9 cellular contexts compared by ENCODE assay signal in the genomic region with DNA sequence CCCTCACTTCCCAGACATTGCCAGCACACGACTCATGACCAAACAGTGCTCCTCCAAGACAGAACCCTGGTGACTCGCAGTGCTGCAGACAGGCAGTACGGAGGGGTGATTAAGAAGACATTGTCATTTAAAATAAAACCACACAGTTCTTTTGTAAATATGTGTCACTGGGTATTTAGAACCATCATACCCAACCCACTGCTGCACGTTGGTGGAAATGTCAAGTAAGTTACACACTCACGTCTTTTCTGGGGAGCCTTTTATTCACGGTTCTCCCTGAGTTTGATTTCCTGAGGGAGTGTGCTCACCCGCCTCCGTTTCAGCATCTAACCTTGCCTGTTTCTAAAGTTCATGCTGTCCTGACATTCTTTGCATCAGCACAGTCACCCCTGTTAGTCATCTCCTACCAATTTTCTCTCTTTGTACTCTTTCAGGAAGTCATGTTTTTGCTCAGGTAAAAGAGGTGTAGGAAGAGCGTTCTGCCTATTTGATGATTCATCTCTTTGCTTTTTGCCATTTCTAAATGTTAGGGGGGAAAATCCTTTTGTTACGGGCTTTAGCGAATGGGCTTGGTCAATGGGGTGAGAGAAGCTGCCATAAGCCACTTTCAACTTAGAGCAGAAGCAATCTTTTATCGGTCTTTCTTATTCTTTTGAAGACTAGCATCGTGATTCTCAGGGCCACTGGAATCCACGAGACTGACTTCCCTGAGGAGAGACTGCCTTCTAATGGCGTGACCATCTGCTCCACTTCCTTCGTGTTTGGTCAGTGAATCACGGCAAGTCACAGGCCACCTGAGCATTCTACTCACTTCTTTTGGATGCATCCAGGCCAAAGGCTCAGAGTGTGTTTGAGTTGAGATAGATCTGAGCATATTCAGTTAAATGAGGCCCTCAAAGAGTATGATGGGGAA.
DNase-seq lines count a peak whose midpoint lies in the region; ATAC-seq, FAIRE-seq and TF ChIP-seq lines count a peak whose summit lies in the region.
"Had no signal": no experiment of that assay in that cellular context is flagged by ENCODE, and none has a peak within 500 bp of the region (broad histone marks: within the 10 kb centered on the region; RNA-seq: fewer than 3 reads in every experiment).

No MANE protein-coding gene starts in this region.

- H3K27me3 ChIP-seq in HepG2 (ENCODE audit: control insufficient read depth in 1 of 2, insufficient read depth in 2 of 2, low read length in 2 of 2) (no peaks in the 10 kb centered on the region), right lobe of liver (no peaks in the 10 kb centered on the region)

- no peaks in the 10 kb centered on the region for H4K20me1 ChIP-seq in HepG2 (ENCODE audit: insufficient read depth, low read length)

- intact Hi-C loops in HepG2 (cut with micrococcal nuclease; ENCODE audit: unreplicated experiment) (no loop called here), right lobe of liver (cut with DNase I) (no loop called here)

- H3K36me3 ChIP-seq in HepG2 (replicated peaks in 1 of 2; ENCODE audit: control insufficient read depth in 1 of 2, insufficient read depth in 2 of 2, low read length in 2 of 2), result no peaks in the 10 kb centered on the region
- H3K36me3 ChIP-seq in right lobe of liver, result no peaks in the 10 kb centered on the region

- H3K9ac ChIP-seq in HepG2 (ENCODE audit: insufficient read depth, low read depth, low read length), result no peak overlapping the region

- peak overlapping the region; percentile 74 for H3K4me3 Mint-ChIP-seq in activated T-cell treated with anti-CD3 and anti-CD28 coated beads, Interleukin-2, amount 50 U/mL, for 4 hours
- H3K4me3 Mint-ChIP-seq in osteocyte (ENCODE audit: unreplicated experiment), result no peak overlapping the region
- H3K4me3 Mint-ChIP-seq: brain had no signal

- no peak for FAIRE-seq in HepG2 (lab: Jason Lieb, UNC)

- CTCF ChIA-PET in HepG2 (lab: Yijun Ruan, JAX; ENCODE audit: low intra/inter-chr PET ratio, low total read pairs), result no interaction called here

- peaks cover 96% of the 10 kb centered on the region for H3K4me1 Mint-ChIP-seq in activated T-cell treated with anti-CD3 and anti-CD28 coated beads, Interleukin-2, amount 50 U/mL, for 4 hours (ENCODE audit: low read depth)
- H3K4me1 Mint-ChIP-seq in osteocyte (ENCODE audit: unreplicated experiment), result peaks cover 19% of the 10 kb centered on the region

- H3K79me2 ChIP-seq in HepG2 (ENCODE audit: insufficient read depth, low read length), result no peaks in the 10 kb centered on the region

- TF ChIP-seq CTCF in HepG2 (CRISPR knock-in tag; IDR thresholded peaks at IDR 0.05) (no peak), right lobe of liver (IDR thresholded peaks at IDR 0.05) (no peak), osteocyte (IDR thresholded peaks at IDR 0.05) (no peak)

- in situ Hi-C loops in HepG2 (cut with HindIII; ENCODE audit: extremely low pct_ligation_motif_present, low pct_unique_long_range_greater_than_20kb), result no loop called here

- no peak overlapping the region for H3K4me2 ChIP-seq in HepG2 (ENCODE audit: low read depth, low read length)

- BruUV-seq in HepG2 (replicated peaks; lab: Mats Ljungman, UMichigan), result no TSS peak

- H3K4me1 ChIP-seq in HepG2 (ENCODE audit: insufficient read depth, low read length), result no peaks in the 10 kb centered on the region
- H3K4me1 ChIP-seq in right lobe of liver, result no peaks in the 10 kb centered on the region

- TF ChIP-seq POLR2A in HepG2 (IDR thresholded peaks at IDR 0.05; ENCODE audit: insufficient read depth in 1 of 2, low read depth in 2 of 2, low read length in 2 of 2) (no peak), right lobe of liver (IDR thresholded peaks at IDR 0.05) (no peak)

- DNase-seq in HepG2 (ENCODE audit: low spot score) (peak; percentile 31), right lobe of liver (no peak), iPS-NIHi7 (ENCODE audit: extremely low spot score) (peak; percentile 68), GM19238 (ENCODE audit: insufficient read length, low spot score) (no peak), osteocyte (ENCODE audit: extremely low spot score, unreplicated experiment) (no peak), NCI-H1694 (lab: John Stamatoyannopoulos, UW) (no peak)
- DNase-seq in activated T-cell treated with anti-CD3 and anti-CD28 coated beads, Interleukin-2, amount 50 U/mL, for 4 hours, result peak; percentile 63

- no peak for TF ChIP-seq RAD21 in HepG2 (CRISPR knock-in tag; IDR thresholded peaks at IDR 0.05)

- POLR2A ChIA-PET in HepG2 (lab: Yijun Ruan, JAX), result no interaction called here

- no peak overlapping the region for H3K27ac ChIP-seq in HepG2 (ENCODE audit: extremely low read length, insufficient read depth, low read length)
- no peak overlapping the region for H3K27ac ChIP-seq in right lobe of liver

- H3K4me3 ChIP-seq in HepG2 (replicated peaks in 1 of 3; ENCODE audit: insufficient read depth in 1 of 3, low read depth in 2 of 3, low read length in 3 of 3) (no peak overlapping the region), right lobe of liver (no peak overlapping the region)

- H3K27ac Mint-ChIP-seq in osteocyte (ENCODE audit: unreplicated experiment), result no peak overlapping the region

- 27% methylated on average over 17 of the region's 17 CpGs for WGBS in HepG2 (ENCODE audit: low lambda C conversion rate)
- 67% methylated on average over 17 of the region's 17 CpGs for WGBS in right lobe of liver (ENCODE audit: insufficient coverage, low coverage, low lambda C conversion rate, missing lambda C conversion rate)

- no peak overlapping the region for H2AFZ ChIP-seq in HepG2 (ENCODE audit: low read length)

- no peaks in the 10 kb centered on the region for H3K9me3 ChIP-seq in HepG2 (ENCODE audit: low read length)
- H3K9me3 ChIP-seq in right lobe of liver, result no peaks in the 10 kb centered on the region

- no peaks in the 10 kb centered on the region for H3K27me3 Mint-ChIP-seq in activated T-cell treated with anti-CD3 and anti-CD28 coated beads, Interleukin-2, amount 50 U/mL, for 4 hours (ENCODE audit: low read depth)
- no peaks in the 10 kb centered on the region for H3K27me3 Mint-ChIP-seq in osteocyte (ENCODE audit: unreplicated experiment)

- peaks cover 2% of the 10 kb centered on the region for H3K36me3 Mint-ChIP-seq in activated T-cell treated with anti-CD3 and anti-CD28 coated beads, Interleukin-2, amount 50 U/mL, for 4 hours (ENCODE audit: insufficient read depth)
- no peaks in the 10 kb centered on the region for H3K36me3 Mint-ChIP-seq in osteocyte (ENCODE audit: unreplicated experiment)
- H3K36me3 Mint-ChIP-seq: brain had no signal

- peaks cover 4% of the 10 kb centered on the region for H3K9me3 Mint-ChIP-seq in activated T-cell treated with anti-CD3 and anti-CD28 coated beads, Interleukin-2, amount 50 U/mL, for 4 hours
- no peaks in the 10 kb centered on the region for H3K9me3 Mint-ChIP-seq in osteocyte (ENCODE audit: unreplicated experiment)

- TF ChIP-seq EP300 in HepG2 (IDR thresholded peaks at IDR 0.05; ENCODE audit: low read depth in 2 of 2, low read length in 2 of 2) (no peak), HepG2 (CRISPR knock-in tag; IDR thresholded peaks at IDR 0.05; ENCODE audit: borderline replicate concordance) (no peak)

- ATAC-seq in HepG2 (no peak), right lobe of liver (no peak), GM21367 (IDR thresholded peaks at IDR 0.05; ENCODE audit: unreplicated experiment) (no peak)
- ATAC-seq in activated T-cell treated with anti-CD3 and anti-CD28 coated beads, Interleukin-2, amount 50 U/mL, for 4 hours, result peak; percentile 79 to 81

TF ChIP-seq in HepG2, 621 proteins besides CTCF, POLR2A, EP300 and RAD21:
- TF ChIP-seq NFE2 (CRISPR knock-in tag; IDR thresholded peaks at IDR 0.05) (no peak), FOSL2 (CRISPR knock-in tag; IDR thresholded peaks at IDR 0.05) (0 out of 2 replicates have a peak, but pooled peaks have one; percentile 7), RELA (CRISPR knock-in tag; IDR thresholded peaks at IDR 0.05) (no peak), FOXC1 (CRISPR knock-in tag; IDR thresholded peaks at IDR 0.05; ENCODE audit: borderline replicate concordance) (no peak), ZNF101 (CRISPR knock-in tag; IDR thresholded peaks at IDR 0.05; ENCODE audit: borderline replicate concordance, low read depth) (no peak)
- TF ChIP-seq, protein P1, sequence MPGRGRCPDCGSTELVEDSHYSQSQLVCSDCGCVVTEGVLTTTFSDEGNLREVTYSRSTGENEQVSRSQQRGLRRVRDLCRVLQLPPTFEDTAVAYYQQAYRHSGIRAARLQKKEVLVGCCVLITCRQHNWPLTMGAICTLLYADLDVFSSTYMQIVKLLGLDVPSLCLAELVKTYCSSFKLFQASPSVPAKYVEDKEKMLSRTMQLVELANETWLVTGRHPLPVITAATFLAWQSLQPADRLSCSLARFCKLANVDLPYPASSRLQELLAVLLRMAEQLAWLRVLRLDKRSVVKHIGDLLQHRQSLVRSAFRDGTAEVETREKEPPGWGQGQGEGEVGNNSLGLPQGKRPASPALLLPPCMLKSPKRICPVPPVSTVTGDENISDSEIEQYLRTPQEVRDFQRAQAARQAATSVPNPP (CRISPR knock-in tag; IDR thresholded peaks at IDR 0.05), result no peak
- TF ChIP-seq, protein P2, sequence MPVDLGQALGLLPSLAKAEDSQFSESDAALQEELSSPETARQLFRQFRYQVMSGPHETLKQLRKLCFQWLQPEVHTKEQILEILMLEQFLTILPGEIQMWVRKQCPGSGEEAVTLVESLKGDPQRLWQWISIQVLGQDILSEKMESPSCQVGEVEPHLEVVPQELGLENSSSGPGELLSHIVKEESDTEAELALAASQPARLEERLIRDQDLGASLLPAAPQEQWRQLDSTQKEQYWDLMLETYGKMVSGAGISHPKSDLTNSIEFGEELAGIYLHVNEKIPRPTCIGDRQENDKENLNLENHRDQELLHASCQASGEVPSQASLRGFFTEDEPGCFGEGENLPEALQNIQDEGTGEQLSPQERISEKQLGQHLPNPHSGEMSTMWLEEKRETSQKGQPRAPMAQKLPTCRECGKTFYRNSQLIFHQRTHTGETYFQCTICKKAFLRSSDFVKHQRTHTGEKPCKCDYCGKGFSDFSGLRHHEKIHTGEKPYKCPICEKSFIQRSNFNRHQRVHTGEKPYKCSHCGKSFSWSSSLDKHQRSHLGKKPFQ (CRISPR knock-in tag; IDR thresholded peaks at IDR 0.05; ENCODE audit: insufficient replicate concordance), result no peak

Comparison
In these comparisons a context has a peak if more than half of its experiments do, and no peak if none do; other contexts are left out.
1. DNase-seq: peak in HepG2 (single experiment), activated T-cell treated with anti-CD3 and anti-CD28 coated beads, Interleukin-2, amount 50 U/mL, for 4 hours (single experiment) and iPS-NIHi7 (single experiment); none in right lobe of liver (0 of 3), GM19238 (single experiment), osteocyte (single experiment) and NCI-H1694 (single experiment).
2. ATAC-seq: peak in activated T-cell treated with anti-CD3 and anti-CD28 coated beads, Interleukin-2, amount 50 U/mL, for 4 hours (2 of 2); none in HepG2 (single experiment), right lobe of liver (0 of 4) and GM21367 (single experiment).